Comparison of ENCODE assay signal across 1 cellular context in the genomic region with DNA sequence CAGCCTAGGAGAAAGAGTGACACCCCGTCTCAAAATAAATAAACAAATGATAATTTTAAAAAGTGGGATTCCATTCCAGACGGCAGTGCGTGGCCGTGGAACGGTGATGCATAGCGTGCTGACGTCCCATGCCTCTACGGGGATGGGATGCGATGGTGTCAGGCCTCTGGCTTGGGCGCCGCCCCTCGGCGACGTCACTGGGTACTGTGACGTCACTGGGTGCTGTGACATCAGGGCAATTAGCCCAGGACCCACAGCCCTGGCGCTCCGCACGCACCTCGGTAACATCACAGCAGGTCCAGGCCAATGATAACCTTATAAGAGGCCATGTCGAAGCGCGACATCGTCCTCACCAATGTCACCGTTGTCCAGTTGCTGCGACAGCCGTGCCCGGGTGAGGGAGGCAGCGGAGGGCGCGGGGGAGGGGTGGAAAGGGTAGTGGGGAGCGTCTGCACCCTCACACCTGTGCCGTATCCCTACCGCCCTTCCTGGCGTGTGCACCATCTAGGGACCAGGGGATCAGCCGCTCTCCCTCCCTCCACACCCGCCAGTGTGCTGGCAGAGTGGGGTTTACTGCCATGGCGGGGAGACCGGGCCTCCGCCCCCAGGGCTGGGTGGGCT.
TF ChIP-seq lines count a peak whose summit lies in the region.

A gene (plus strand): TSS at position 256 of the 621 bp plus-strand sequence. CDS start 72 bp downstream, at position 328.

TF ChIP-seq in GM23338, 12 proteins besides CTCF, POLR2A, EP300 and RAD21:
- TF ChIP-seq, protein P1, sequence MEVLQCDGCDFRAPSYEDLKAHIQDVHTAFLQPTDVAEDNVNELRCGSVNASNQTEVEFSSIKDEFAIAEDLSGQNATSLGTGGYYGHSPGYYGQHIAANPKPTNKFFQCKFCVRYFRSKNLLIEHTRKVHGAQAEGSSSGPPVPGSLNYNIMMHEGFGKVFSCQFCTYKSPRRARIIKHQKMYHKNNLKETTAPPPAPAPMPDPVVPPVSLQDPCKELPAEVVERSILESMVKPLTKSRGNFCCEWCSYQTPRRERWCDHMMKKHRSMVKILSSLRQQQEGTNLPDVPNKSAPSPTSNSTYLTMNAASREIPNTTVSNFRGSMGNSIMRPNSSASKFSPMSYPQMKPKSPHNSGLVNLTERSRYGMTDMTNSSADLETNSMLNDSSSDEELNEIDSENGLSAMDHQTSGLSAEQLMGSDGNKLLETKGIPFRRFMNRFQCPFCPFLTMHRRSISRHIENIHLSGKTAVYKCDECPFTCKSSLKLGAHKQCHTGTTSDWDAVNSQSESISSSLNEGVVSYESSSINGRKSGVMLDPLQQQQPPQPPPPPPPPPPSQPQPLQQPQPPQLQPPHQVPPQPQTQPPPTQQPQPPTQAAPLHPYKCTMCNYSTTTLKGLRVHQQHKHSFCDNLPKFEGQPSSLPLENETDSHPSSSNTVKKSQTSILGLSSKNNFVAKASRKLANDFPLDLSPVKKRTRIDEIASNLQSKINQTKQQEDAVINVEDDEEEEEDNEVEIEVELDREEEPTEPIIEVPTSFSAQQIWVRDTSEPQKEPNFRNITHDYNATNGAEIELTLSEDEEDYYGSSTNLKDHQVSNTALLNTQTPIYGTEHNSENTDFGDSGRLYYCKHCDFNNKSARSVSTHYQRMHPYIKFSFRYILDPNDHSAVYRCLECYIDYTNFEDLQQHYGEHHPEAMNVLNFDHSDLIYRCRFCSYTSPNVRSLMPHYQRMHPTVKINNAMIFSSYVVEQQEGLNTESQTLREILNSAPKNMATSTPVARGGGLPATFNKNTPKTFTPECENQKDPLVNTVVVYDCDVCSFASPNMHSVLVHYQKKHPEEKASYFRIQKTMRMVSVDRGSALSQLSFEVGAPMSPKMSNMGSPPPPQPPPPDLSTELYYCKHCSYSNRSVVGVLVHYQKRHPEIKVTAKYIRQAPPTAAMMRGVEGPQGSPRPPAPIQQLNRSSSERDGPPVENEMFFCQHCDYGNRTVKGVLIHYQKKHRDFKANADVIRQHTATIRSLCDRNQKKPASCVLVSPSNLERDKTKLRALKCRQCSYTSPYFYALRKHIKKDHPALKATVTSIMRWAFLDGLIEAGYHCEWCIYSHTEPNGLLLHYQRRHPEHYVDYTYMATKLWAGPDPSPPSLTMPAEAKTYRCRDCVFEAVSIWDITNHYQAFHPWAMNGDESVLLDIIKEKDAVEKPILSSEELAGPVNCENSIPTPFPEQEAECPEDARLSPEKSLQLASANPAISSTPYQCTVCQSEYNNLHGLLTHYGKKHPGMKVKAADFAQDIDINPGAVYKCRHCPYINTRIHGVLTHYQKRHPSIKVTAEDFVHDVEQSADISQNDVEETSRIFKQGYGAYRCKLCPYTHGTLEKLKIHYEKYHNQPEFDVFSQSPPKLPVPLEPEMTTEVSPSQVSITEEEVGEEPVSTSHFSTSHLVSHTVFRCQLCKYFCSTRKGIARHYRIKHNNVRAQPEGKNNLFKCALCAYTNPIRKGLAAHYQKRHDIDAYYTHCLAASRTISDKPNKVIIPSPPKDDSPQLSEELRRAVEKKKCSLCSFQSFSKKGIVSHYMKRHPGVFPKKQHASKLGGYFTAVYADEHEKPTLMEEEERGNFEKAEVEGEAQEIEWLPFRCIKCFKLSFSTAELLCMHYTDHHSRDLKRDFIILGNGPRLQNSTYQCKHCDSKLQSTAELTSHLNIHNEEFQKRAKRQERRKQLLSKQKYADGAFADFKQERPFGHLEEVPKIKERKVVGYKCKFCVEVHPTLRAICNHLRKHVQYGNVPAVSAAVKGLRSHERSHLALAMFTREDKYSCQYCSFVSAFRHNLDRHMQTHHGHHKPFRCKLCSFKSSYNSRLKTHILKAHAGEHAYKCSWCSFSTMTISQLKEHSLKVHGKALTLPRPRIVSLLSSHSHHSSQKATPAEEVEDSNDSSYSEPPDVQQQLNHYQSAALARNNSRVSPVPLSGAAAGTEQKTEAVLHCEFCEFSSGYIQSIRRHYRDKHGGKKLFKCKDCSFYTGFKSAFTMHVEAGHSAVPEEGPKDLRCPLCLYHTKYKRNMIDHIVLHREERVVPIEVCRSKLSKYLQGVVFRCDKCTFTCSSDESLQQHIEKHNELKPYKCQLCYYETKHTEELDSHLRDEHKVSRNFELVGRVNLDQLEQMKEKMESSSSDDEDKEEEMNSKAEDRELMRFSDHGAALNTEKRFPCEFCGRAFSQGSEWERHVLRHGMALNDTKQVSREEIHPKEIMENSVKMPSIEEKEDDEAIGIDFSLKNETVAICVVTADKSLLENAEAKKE (CRISPR knock-in tag; IDR thresholded peaks at IDR 0.05), result no peak
- TF ChIP-seq, protein P2, sequence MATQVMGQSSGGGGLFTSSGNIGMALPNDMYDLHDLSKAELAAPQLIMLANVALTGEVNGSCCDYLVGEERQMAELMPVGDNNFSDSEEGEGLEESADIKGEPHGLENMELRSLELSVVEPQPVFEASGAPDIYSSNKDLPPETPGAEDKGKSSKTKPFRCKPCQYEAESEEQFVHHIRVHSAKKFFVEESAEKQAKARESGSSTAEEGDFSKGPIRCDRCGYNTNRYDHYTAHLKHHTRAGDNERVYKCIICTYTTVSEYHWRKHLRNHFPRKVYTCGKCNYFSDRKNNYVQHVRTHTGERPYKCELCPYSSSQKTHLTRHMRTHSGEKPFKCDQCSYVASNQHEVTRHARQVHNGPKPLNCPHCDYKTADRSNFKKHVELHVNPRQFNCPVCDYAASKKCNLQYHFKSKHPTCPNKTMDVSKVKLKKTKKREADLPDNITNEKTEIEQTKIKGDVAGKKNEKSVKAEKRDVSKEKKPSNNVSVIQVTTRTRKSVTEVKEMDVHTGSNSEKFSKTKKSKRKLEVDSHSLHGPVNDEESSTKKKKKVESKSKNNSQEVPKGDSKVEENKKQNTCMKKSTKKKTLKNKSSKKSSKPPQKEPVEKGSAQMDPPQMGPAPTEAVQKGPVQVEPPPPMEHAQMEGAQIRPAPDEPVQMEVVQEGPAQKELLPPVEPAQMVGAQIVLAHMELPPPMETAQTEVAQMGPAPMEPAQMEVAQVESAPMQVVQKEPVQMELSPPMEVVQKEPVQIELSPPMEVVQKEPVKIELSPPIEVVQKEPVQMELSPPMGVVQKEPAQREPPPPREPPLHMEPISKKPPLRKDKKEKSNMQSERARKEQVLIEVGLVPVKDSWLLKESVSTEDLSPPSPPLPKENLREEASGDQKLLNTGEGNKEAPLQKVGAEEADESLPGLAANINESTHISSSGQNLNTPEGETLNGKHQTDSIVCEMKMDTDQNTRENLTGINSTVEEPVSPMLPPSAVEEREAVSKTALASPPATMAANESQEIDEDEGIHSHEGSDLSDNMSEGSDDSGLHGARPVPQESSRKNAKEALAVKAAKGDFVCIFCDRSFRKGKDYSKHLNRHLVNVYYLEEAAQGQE (IDR thresholded peaks at IDR 0.05; ENCODE audit: unreplicated experiment), result no peak
- no peak for TF ChIP-seq STAT1 (IDR thresholded peaks at IDR 0.05; ENCODE audit: unreplicated experiment)
- TF ChIP-seq CREB1 (CRISPR knock-in tag; IDR thresholded peaks at IDR 0.05; ENCODE audit: low read depth), result peak; percentile 96
- TF ChIP-seq NANOG (IDR thresholded peaks at IDR 0.05; ENCODE audit: borderline replicate concordance), result no peak
- no peak for TF ChIP-seq EZH2 (IDR thresholded peaks at IDR 0.05; ENCODE audit: low read depth, unreplicated experiment)
TF ChIP-seq in GM23338: peak in this region for 1.
